In the genomic region with DNA sequence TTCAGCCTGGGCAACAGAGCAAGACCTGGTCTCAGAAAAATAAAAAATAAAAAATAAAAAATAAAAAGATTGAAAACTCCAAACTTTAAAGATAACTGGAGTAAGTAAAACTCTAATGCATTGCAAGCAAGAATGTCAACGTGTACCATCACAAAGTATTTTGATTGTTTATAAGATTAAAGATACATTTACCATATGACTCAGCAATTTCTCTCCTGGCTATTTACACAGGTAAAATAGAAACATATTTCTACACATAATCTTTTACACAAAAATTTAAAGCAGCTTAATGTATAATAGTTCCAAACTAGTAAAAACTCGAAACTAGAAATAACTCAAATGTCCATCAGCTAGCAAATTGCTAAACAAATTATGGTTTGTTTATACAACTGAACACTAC, we compare ENCODE assay signal across 27 cellular contexts.
"Had no signal": no experiment of that assay in that cellular context is flagged by ENCODE, and none has a peak within 500 bp of the region (broad histone marks: within the 10 kb centered on the region; RNA-seq: fewer than 3 reads in every experiment).

No MANE protein-coding gene starts in this region.

- H3K4me1 ChIP-seq: esophagus muscularis mucosa, foreskin keratinocyte, gastroesophageal sphincter, heart left ventricle, left lung, neural progenitor cell, parathyroid adenoma, prostate gland, right atrium auricular region, sigmoid colon, testis, tibial artery had no signal

- H3K36me3 ChIP-seq: esophagus muscularis mucosa, gastroesophageal sphincter, heart left ventricle, left lung, neural progenitor cell, prostate gland, right atrium auricular region, sigmoid colon, tibial artery had no signal

- H3K79me2 ChIP-seq: hepatocyte, parathyroid adenoma had no signal

- H3K4me3 ChIP-seq: coronary artery, esophagus muscularis mucosa, gastroesophageal sphincter, heart left ventricle, hepatocyte, left lung, mucosa of descending colon, neural progenitor cell, prostate gland, right atrium auricular region, sigmoid colon, testis, tibial artery had no signal

- FAIRE-seq: endothelial cell of umbilical vein had no signal

- DNase-seq: dermis blood vessel endothelial cell; effector memory CD4-positive, alpha-beta T cell; heart left ventricle; left cardiac atrium; left lung; mesenchymal stem cell; mucosa of descending colon; naive B cell; sigmoid colon; stimulated activated CD4-positive, alpha-beta T cell treated with anti-CD3 and anti-CD28 coated beads, Interleukin-2, amount 100 ng/mL, for 24 hours; stimulated activated CD4-positive, alpha-beta T cell treated with anti-CD3 and anti-CD28 coated beads, Interleukin-4, amount 100 ng/mL, for 24 hours; stimulated activated naive CD8-positive, alpha-beta T cell treated with anti-CD3 and anti-CD28 coated beads, Interleukin-15, Interleukin-2, amounts not matched to agents 100 U/mL and 50 U/mL, for 24 hours; substantia nigra; testis; tibial artery had no signal

- H3K27ac ChIP-seq: coronary artery, esophagus muscularis mucosa, foreskin keratinocyte, gastroesophageal sphincter, heart left ventricle, hepatocyte, left lung, neural progenitor cell, parathyroid adenoma, prostate gland, right atrium auricular region, sigmoid colon, testis, tibial artery had no signal

- ATAC-seq: foreskin keratinocyte; gastroesophageal sphincter; heart left ventricle; left cardiac atrium; left lung; mucosa of descending colon; natural killer cell treated with Interleukin-12 subunit alpha and Interleukin-12 subunit beta and Interleukin-15 and Interleukin-18, amount 100 ng/mL, for 72 hours; stimulated activated effector memory CD8-positive, alpha-beta T cell treated with anti-CD3 and anti-CD28 coated beads, Interleukin-12 subunit alpha, Interleukin-12 subunit beta, amount 100 ng/mL, for 72 hours; stimulated activated naive CD8-positive, alpha-beta T cell treated with anti-CD3 and anti-CD28 coated beads, Interleukin-15, Interleukin-2, amounts not matched to agents 100 U/mL and 50 U/mL, for 24 hours had no signal

- H3K4me2 ChIP-seq: hepatocyte, neural progenitor cell had no signal

- H3K9me3 ChIP-seq: esophagus muscularis mucosa, gastroesophageal sphincter, heart left ventricle, mucosa of descending colon, prostate gland, right atrium auricular region, sigmoid colon, testis, tibial artery had no signal

- H2AFZ ChIP-seq: hepatocyte, neural progenitor cell, parathyroid adenoma had no signal

- H3K9ac ChIP-seq: neural progenitor cell, parathyroid adenoma had no signal

- H3K27me3 ChIP-seq: esophagus muscularis mucosa, foreskin keratinocyte, gastroesophageal sphincter, heart left ventricle, hepatocyte, left lung, neural progenitor cell, right atrium auricular region, sigmoid colon, testis, tibial artery had no signal
